Comparison of ENCODE assay signal across 8 cellular contexts in the genomic region with DNA sequence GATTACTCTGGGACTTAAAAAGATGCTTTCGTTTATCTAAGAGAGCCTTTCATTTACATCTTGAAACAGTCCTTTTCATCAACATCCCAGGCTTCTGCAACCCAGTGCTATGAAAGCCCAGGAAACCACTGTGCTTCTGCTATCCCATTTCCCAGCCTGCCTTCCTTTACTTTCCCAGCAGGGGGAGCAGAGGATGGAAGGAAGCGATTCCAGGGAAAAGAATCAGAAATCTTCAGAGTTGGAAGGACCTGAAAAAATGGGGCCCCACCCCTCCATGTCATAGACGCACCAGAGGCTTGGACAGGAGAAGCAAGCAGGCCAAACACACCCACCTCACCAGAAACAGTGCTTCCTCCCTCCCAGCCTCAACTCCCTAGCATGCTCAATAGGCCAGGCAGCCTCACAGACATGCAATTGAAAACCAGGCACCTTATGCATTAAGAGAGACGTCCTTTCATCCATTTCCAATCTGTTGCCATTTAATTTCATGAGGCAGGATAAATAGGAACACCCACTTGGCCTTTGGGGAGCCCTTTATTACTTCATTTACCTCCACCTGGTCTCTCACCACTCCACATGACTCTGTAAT.
DNase-seq lines count a peak whose midpoint lies in the region; ATAC-seq and TF ChIP-seq lines count a peak whose summit lies in the region.

No MANE protein-coding gene starts in this region.

- peaks cover 2% of the 10 kb centered on the region for H3K36me3 Mint-ChIP-seq in activated CD8-positive, alpha-beta memory T cell treated with anti-CD3 and anti-CD28 coated beads, Interleukin-2, amount 10 ng/mL, durations not matched to agents 7 days and 5 days

- H3K36me3 ChIP-seq in PC-3 (ENCODE audit: low read depth, low read length): no peaks in the 10 kb centered on the region

- H3F3A ChIP-seq in PC-3 (ENCODE audit: low read length, unreplicated experiment): no peaks in the 10 kb centered on the region

- no peak overlapping the region for H3K4me2 ChIP-seq in PC-3 (ENCODE audit: low read length)

- no peaks in the 10 kb centered on the region for H4K20me1 ChIP-seq in PC-3 (ENCODE audit: low read length)

- intact Hi-C loops in PC-3 (cut with micrococcal nuclease): no loop called here

- POLR2A ChIA-PET in PC-3 (lab: Charles Lee; ENCODE audit: unreplicated experiment): no interaction called here

- CTCF ChIA-PET in PC-3 (lab: Charles Lee): no interaction called here
- CTCF ChIA-PET in activated CD8-positive, alpha-beta memory T cell treated with anti-CD3 and anti-CD28 coated beads, Interleukin-2, amount 10 ng/mL, durations not matched to agents 7 days and 5 days (lab: Charles Lee): no interaction called here

- no TSS peak for BruUV-seq in PC-3 (replicated peaks; lab: Mats Ljungman, UMichigan)

- 0 out of 2 replicates have a peak, but pooled peaks cover 5% of the 10 kb centered on the region for H3K4me1 ChIP-seq in PC-3 (ENCODE audit: insufficient read depth, low read length)

- H3K27ac Mint-ChIP-seq in activated CD8-positive, alpha-beta memory T cell treated with anti-CD3 and anti-CD28 coated beads, Interleukin-2, amount 10 ng/mL, durations not matched to agents 7 days and 5 days: no peak overlapping the region

- H3K4me1 Mint-ChIP-seq in activated CD8-positive, alpha-beta memory T cell treated with anti-CD3 and anti-CD28 coated beads, Interleukin-2, amount 10 ng/mL, durations not matched to agents 7 days and 5 days: no peaks in the 10 kb centered on the region

- no peaks in the 10 kb centered on the region for H3K9me3 ChIP-seq in PC-3 (ENCODE audit: low read length)

- H3K4me3 Mint-ChIP-seq in activated CD8-positive, alpha-beta memory T cell treated with anti-CD3 and anti-CD28 coated beads, Interleukin-2, amount 10 ng/mL, durations not matched to agents 7 days and 5 days: no peak overlapping the region

- H3K9me3 Mint-ChIP-seq in activated CD8-positive, alpha-beta memory T cell treated with anti-CD3 and anti-CD28 coated beads, Interleukin-2, amount 10 ng/mL, durations not matched to agents 7 days and 5 days (ENCODE audit: low read depth): peaks cover 10% of the 10 kb centered on the region

- DNase-seq in GM12864 (ENCODE audit: low read depth) (no peak), PC-3 (peak; percentile 38), fibroblast of the aortic adventitia (ENCODE audit: low read depth) (peak; percentile 74), retina (peak; percentile 26), RPMI8226 (no peak)
- DNase-seq in activated CD8-positive, alpha-beta memory T cell treated with anti-CD3 and anti-CD28 coated beads, Interleukin-2, amount 10 ng/mL, durations not matched to agents 7 days and 5 days: no peak
- no peak for DNase-seq in stimulated activated CD4-positive, alpha-beta T cell treated with anti-CD3 and anti-CD28 coated beads, Interleukin-4, amount 100 ng/mL, for 4 hours

- peak; percentile 8 for TF ChIP-seq CTCF in GM12864 (IDR thresholded peaks at IDR 0.05; ENCODE audit: low read depth, low read length, missing control alignments)
- peak; percentile 59 for TF ChIP-seq CTCF in PC-3 (conservative IDR thresholded peaks at IDR 0.05; ENCODE audit: low read depth, low read length)
- TF ChIP-seq CTCF in fibroblast of the aortic adventitia (IDR thresholded peaks at IDR 0.05; ENCODE audit: insufficient read depth, low read length): peak; percentile 94

- no peaks in the 10 kb centered on the region for H3K9me2 ChIP-seq in PC-3 (replicated peaks; ENCODE audit: low read length)

- H3K9ac ChIP-seq in PC-3 (ENCODE audit: low read length): no peak overlapping the region

- no peaks in the 10 kb centered on the region for H3K27me3 Mint-ChIP-seq in activated CD8-positive, alpha-beta memory T cell treated with anti-CD3 and anti-CD28 coated beads, Interleukin-2, amount 10 ng/mL, durations not matched to agents 7 days and 5 days

- no peaks in the 10 kb centered on the region for H3K27me3 ChIP-seq in PC-3 (ENCODE audit: low read length)

- H3K27ac ChIP-seq in PC-3 (ENCODE audit: low read length): no peak overlapping the region

- ATAC-seq in PC-3 (no peak), HG02642 (IDR thresholded peaks at IDR 0.05; ENCODE audit: poor library complexity, unreplicated experiment) (no peak)
- no peak for ATAC-seq in activated CD8-positive, alpha-beta memory T cell treated with anti-CD3 and anti-CD28 coated beads, Interleukin-2, amount 10 ng/mL, durations not matched to agents 7 days and 5 days

- H3K79me2 ChIP-seq in PC-3 (ENCODE audit: low read length): no peaks in the 10 kb centered on the region

- no peak overlapping the region for H2AFZ ChIP-seq in PC-3 (ENCODE audit: low read length)

- H3K4me3 ChIP-seq in GM12864 (ENCODE audit: low read depth, low read length) (no peak overlapping the region), PC-3 (ENCODE audit: low read length) (no peak overlapping the region), fibroblast of the aortic adventitia (ENCODE audit: low read depth, low read length) (no peak overlapping the region)

Comparison
In these comparisons a context has a peak if more than half of its experiments do, and no peak if none do; other contexts are left out.
1. DNase-seq: peak in PC-3 (single experiment), fibroblast of the aortic adventitia (single experiment) and retina (single experiment); none in GM12864 (single experiment), activated CD8-positive, alpha-beta memory T cell treated with anti-CD3 and anti-CD28 coated beads, Interleukin-2, amount 10 ng/mL, durations not matched to agents 7 days and 5 days (single experiment), RPMI8226 (single experiment) and stimulated activated CD4-positive, alpha-beta T cell treated with anti-CD3 and anti-CD28 coated beads, Interleukin-4, amount 100 ng/mL, for 4 hours (0 of 2).
2. CTCF ChIP-seq: peak in every context shown above with its lines; median percentile 94 in fibroblast of the aortic adventitia; 59 in PC-3; 8 in GM12864.